ENCODE assay signal across 12 cellular contexts in genomic region chr6:142331075-142331551, GRCh38. TPM values are rescaled to one million over a fixed set of nuclear protein-coding genes. Genes with fewer than 3 reads are reported as not detected.
DNase-seq lines count a peak whose midpoint lies in the region; ATAC-seq and TF ChIP-seq lines count a peak whose summit lies in the region.
"Had no signal": no experiment of that assay in that cellular context is flagged by ENCODE, and none has a peak within 500 bp of the region (broad histone marks: within the 10 kb centered on the region; RNA-seq: fewer than 3 reads in every experiment).

No MANE protein-coding gene starts in this region.

- no peaks in the 10 kb centered on the region for H3K4me1 Mint-ChIP-seq in activated T-helper 17 cell treated with anti-CD3 and anti-CD28 coated beads, Interleukin-2, amount 50 U/mL, for 72 hours
- peaks cover 22% of the 10 kb centered on the region for H3K4me1 Mint-ChIP-seq in stimulated activated naive CD8-positive, alpha-beta T cell treated with anti-CD3 and anti-CD28 coated beads, Interleukin-15, Interleukin-2, amounts not matched to agents 100 ng/mL and 50 ng/mL, for 24 hours (ENCODE audit: low read depth)

- H3K4me3 ChIP-seq in hepatocyte = no peak overlapping the region
- H3K4me3 ChIP-seq: BLaER1, SJSA1 had no signal

- TF ChIP-seq CTCF in hepatocyte (IDR thresholded peaks at IDR 0.05; ENCODE audit: poor library complexity) = no peak

- no peak overlapping the region for H2AFZ ChIP-seq in hepatocyte

- no peak overlapping the region for H3K4me2 ChIP-seq in hepatocyte
- H3K4me2 ChIP-seq: BLaER1 had no signal

- H3K4me1 ChIP-seq in hepatocyte (ENCODE audit: insufficient read depth) = peaks cover 10% of the 10 kb centered on the region
- H3K4me1 ChIP-seq: BLaER1 had no signal

- no peak overlapping the region for H3K4me3 Mint-ChIP-seq in activated T-helper 17 cell treated with anti-CD3 and anti-CD28 coated beads, Interleukin-2, amount 50 U/mL, for 72 hours
- H3K4me3 Mint-ChIP-seq in stimulated activated naive CD8-positive, alpha-beta T cell treated with anti-CD3 and anti-CD28 coated beads, Interleukin-15, Interleukin-2, amounts not matched to agents 100 ng/mL and 50 ng/mL, for 24 hours = no peak overlapping the region

- no peaks in the 10 kb centered on the region for H4K20me1 ChIP-seq in hepatocyte (ENCODE audit: insufficient read depth, poor library complexity, severe bottlenecking)
- H4K20me1 ChIP-seq: BLaER1 had no signal

- no peaks in the 10 kb centered on the region for H3K9me3 ChIP-seq in hepatocyte (ENCODE audit: low read depth)
- H3K9me3 ChIP-seq: BLaER1, SJSA1 had no signal

- 47% methylated on average over 2 of the region's 2 CpGs for WGBS in hepatocyte (ENCODE audit: low lambda C conversion rate, missing lambda C conversion rate)

- no peak overlapping the region for H3K27ac Mint-ChIP-seq in activated T-helper 17 cell treated with anti-CD3 and anti-CD28 coated beads, Interleukin-2, amount 50 U/mL, for 72 hours
- H3K27ac Mint-ChIP-seq in stimulated activated naive CD8-positive, alpha-beta T cell treated with anti-CD3 and anti-CD28 coated beads, Interleukin-15, Interleukin-2, amounts not matched to agents 100 ng/mL and 50 ng/mL, for 24 hours = peak overlapping the region; percentile 70

- peak overlapping the region; percentile 28 for H3K27ac ChIP-seq in hepatocyte
- H3K27ac ChIP-seq: BLaER1, SJSA1 had no signal

- peak; percentile 40 for DNase-seq in stimulated activated CD4-positive, alpha-beta T cell treated with anti-CD3 and anti-CD28 coated beads, Interleukin-1b, Interleukin-23, amount 100 ng/mL, for 48 hours
- no peak for DNase-seq in stimulated activated CD4-positive, alpha-beta T cell treated with anti-CD3 and anti-CD28 coated beads, Interleukin-2, amount 100 ng/mL, for 24 hours
- DNase-seq in hepatocyte (ENCODE audit: low spot score) (no peak), H4 (ENCODE audit: low spot score) (no peak)
- no peak for DNase-seq in stimulated activated naive CD4-positive, alpha-beta T cell treated with Interleukin-2 at 50 U/mL for 16 hours (lab: John Stamatoyannopoulos, UW)
- DNase-seq: HCEC 1CT, NCI-H226 had no signal

- H3K9me3 Mint-ChIP-seq in activated T-helper 17 cell treated with anti-CD3 and anti-CD28 coated beads, Interleukin-2, amount 50 U/mL, for 72 hours = no peaks in the 10 kb centered on the region
- H3K9me3 Mint-ChIP-seq in stimulated activated naive CD8-positive, alpha-beta T cell treated with anti-CD3 and anti-CD28 coated beads, Interleukin-15, Interleukin-2, amounts not matched to agents 100 ng/mL and 50 ng/mL, for 24 hours = no peaks in the 10 kb centered on the region

- no peaks in the 10 kb centered on the region for H3K36me3 Mint-ChIP-seq in activated T-helper 17 cell treated with anti-CD3 and anti-CD28 coated beads, Interleukin-2, amount 50 U/mL, for 72 hours (ENCODE audit: low read depth)
- H3K36me3 Mint-ChIP-seq in stimulated activated naive CD8-positive, alpha-beta T cell treated with anti-CD3 and anti-CD28 coated beads, Interleukin-15, Interleukin-2, amounts not matched to agents 100 ng/mL and 50 ng/mL, for 24 hours (ENCODE audit: low read depth) = no peaks in the 10 kb centered on the region

- peak; percentile 51 for ATAC-seq in activated T-helper 17 cell treated with anti-CD3 and anti-CD28 coated beads, Interleukin-2, amount 50 U/mL, for 72 hours (replicated peaks)
- no peak for ATAC-seq in HG03442 (IDR thresholded peaks at IDR 0.05; ENCODE audit: unreplicated experiment)

- H3K36me3 ChIP-seq in hepatocyte (replicated peaks; ENCODE audit: insufficient read depth, low read depth) = no peaks in the 10 kb centered on the region
- H3K36me3 ChIP-seq: BLaER1, SJSA1 had no signal

- H3K9me2 ChIP-seq in hepatocyte (replicated peaks; ENCODE audit: insufficient read depth) = no peaks in the 10 kb centered on the region

- peaks cover 37% of the 10 kb centered on the region for H3K79me2 ChIP-seq in hepatocyte

- H3K27me3 Mint-ChIP-seq in activated T-helper 17 cell treated with anti-CD3 and anti-CD28 coated beads, Interleukin-2, amount 50 U/mL, for 72 hours = peaks cover 4% of the 10 kb centered on the region
- no peaks in the 10 kb centered on the region for H3K27me3 Mint-ChIP-seq in stimulated activated naive CD8-positive, alpha-beta T cell treated with anti-CD3 and anti-CD28 coated beads, Interleukin-15, Interleukin-2, amounts not matched to agents 100 ng/mL and 50 ng/mL, for 24 hours

- no peaks in the 10 kb centered on the region for H3K27me3 ChIP-seq in hepatocyte
- H3K27me3 ChIP-seq: BLaER1, SJSA1 had no signal

RNA-seq across cellular contexts. Expression of gene ADGRG6, which starts 29.3 kb away (rescaled TPM):
- total RNA-seq in activated T-helper 17 cell treated with anti-CD3 and anti-CD28 coated beads, Interleukin-2, amount 50 U/mL, for 72 hours = under 1 TPM in 1 of 2 donors, not detected in 1; 0.11 TPM
- total RNA-seq in hepatocyte = 59.5 and 92.0 TPM in 2 replicates
- 13.9 and 15.0 TPM in 2 replicates for polyA plus RNA-seq in hepatocyte
- total RNA-seq in H4 (2014; rRNA removed; shearing (Covaris generic)) = 0.49 and 0.68 TPM in 2 replicates

Comparison
In these comparisons a context has a peak if more than half of its experiments do, and no peak if none do; other contexts are left out.
1. RNA of gene ADGRG6, which starts 29.3 kb away (total RNA-seq): 59.5 to 92.0 TPM in hepatocyte; 0.49 to 0.68 TPM in H4 and 0.11 TPM in activated T-helper 17 cell treated with anti-CD3 and anti-CD28 coated beads, Interleukin-2, amount 50 U/mL, for 72 hours; every median in the first group is over 10 times any median in the second.